In genomic region chr7:28904539-28905143, GRCh38 we compare ENCODE assay signal across 12 cellular contexts. TPM values are rescaled to one million over a fixed set of nuclear protein-coding genes. Genes with fewer than 3 reads are reported as not detected.
A peak's percentile ranks its signal among the peaks of the same experiment; 100 is the strongest.
DNase-seq lines count a peak whose midpoint lies in the region; ATAC-seq and TF ChIP-seq lines count a peak whose summit lies in the region.
"Had no signal": no experiment of that assay in that cellular context is flagged by ENCODE, and none has a peak within 500 bp of the region (broad histone marks: within the 10 kb centered on the region; RNA-seq: fewer than 3 reads in every experiment).

No MANE protein-coding gene starts in this region.

- H3K79me1 ChIP-seq in trophoblast cell (ENCODE audit: low read length): no peaks in the 10 kb centered on the region

- H4K8ac ChIP-seq in trophoblast cell (ENCODE audit: low read depth, low read length): no peak overlapping the region

- no peaks in the 10 kb centered on the region for H3K9me3 ChIP-seq in trophoblast cell (ENCODE audit: insufficient read depth, low read depth, low read length)

- no CpG with 5 or more reads among the region's 12 CpGs for WGBS in trophoblast cell (ENCODE audit: extremely low coverage, insufficient coverage, insufficient read length)

- ATAC-seq in GM18870 (IDR thresholded peaks at IDR 0.05; ENCODE audit: unreplicated experiment): no peak

- no peak overlapping the region for H4K91ac ChIP-seq in trophoblast cell (ENCODE audit: low read depth, low read length)

- no peak overlapping the region for H3K4me3 ChIP-seq in trophoblast cell (ENCODE audit: low read depth, low read length)

- no peak overlapping the region for H2BK5ac ChIP-seq in trophoblast cell (ENCODE audit: low read depth, low read length, poor library complexity)

- no peaks in the 10 kb centered on the region for H3K27me3 ChIP-seq in trophoblast cell (ENCODE audit: insufficient read depth, low read length)

- no peak overlapping the region for H3K14ac ChIP-seq in trophoblast cell (ENCODE audit: low read length)

- no peak overlapping the region for H4K12ac ChIP-seq in trophoblast cell (ENCODE audit: low read depth, low read length)

- no peak overlapping the region for H2AFZ ChIP-seq in trophoblast cell (ENCODE audit: insufficient read depth, low read length, poor library complexity)

- no peak overlapping the region for H3K4ac ChIP-seq in trophoblast cell (ENCODE audit: low read depth, low read length)

- H3K4me2 ChIP-seq in trophoblast cell (ENCODE audit: low read length): no peak overlapping the region

- no peak overlapping the region for H3K27ac ChIP-seq in trophoblast cell (ENCODE audit: low read depth, low read length)

- H3K9ac ChIP-seq in trophoblast cell (ENCODE audit: low read length): peak overlapping the region; percentile 69

- no peak overlapping the region for H3K18ac ChIP-seq in trophoblast cell (ENCODE audit: low read length)

- H3K23ac ChIP-seq in trophoblast cell (ENCODE audit: low read length): peak overlapping the region; percentile 89

- no peak overlapping the region for H2AK5ac ChIP-seq in trophoblast cell (ENCODE audit: low read length)

- H2BK12ac ChIP-seq in trophoblast cell (ENCODE audit: low read length): no peak overlapping the region

- no peak overlapping the region for H2BK120ac ChIP-seq in trophoblast cell (ENCODE audit: insufficient read depth, low read length, poor library complexity)

- H3K4me1 ChIP-seq in trophoblast cell (ENCODE audit: control insufficient read depth in 1 of 2, insufficient read depth in 2 of 2, low read length in 2 of 2): peaks cover 0 to 2% of the 10 kb centered on the region in 2 experiments

- DNase-seq in GM03348 (ENCODE audit: low spot score) (peak; percentile 15), fibroblast of gingiva (ENCODE audit: low read depth) (peak; percentile 22), trophoblast cell (no peak), NCI-H187 treated with DMSO at 0.1 percent for 48 hours (lab: John Stamatoyannopoulos, UW) (no peak), NCI-H2029 (lab: John Stamatoyannopoulos, UW) (no peak)
- no peak for DNase-seq in NK-92 treated with Interleukin-12 subunit alpha and Interleukin-12 subunit beta, amount 100 ng/mL, for 24 hours (lab: John Stamatoyannopoulos, UW)
- DNase-seq: activated CD4-positive, alpha-beta T cell treated with anti-CD3 and anti-CD28 coated beads for 1 hour; activated naive CD8-positive, alpha-beta T cell treated with anti-CD3 and anti-CD28 coated beads, Interleukin-2, amount 10 ng/mL, durations not matched to agents 7 days and 5 days; DMS53; head of caudate nucleus had no signal

- no peaks in the 10 kb centered on the region for H3K36me3 ChIP-seq in trophoblast cell (ENCODE audit: control insufficient read depth in 1 of 2, insufficient read depth in 2 of 2, low read length in 2 of 2)

- H3K79me2 ChIP-seq in trophoblast cell (ENCODE audit: control insufficient read depth, insufficient read depth, low read length, poor library complexity): no peaks in the 10 kb centered on the region

TF ChIP-seq in PFSK-1, 5 proteins besides CTCF, POLR2A, EP300 and RAD21:
- TF ChIP-seq, protein P1, sequence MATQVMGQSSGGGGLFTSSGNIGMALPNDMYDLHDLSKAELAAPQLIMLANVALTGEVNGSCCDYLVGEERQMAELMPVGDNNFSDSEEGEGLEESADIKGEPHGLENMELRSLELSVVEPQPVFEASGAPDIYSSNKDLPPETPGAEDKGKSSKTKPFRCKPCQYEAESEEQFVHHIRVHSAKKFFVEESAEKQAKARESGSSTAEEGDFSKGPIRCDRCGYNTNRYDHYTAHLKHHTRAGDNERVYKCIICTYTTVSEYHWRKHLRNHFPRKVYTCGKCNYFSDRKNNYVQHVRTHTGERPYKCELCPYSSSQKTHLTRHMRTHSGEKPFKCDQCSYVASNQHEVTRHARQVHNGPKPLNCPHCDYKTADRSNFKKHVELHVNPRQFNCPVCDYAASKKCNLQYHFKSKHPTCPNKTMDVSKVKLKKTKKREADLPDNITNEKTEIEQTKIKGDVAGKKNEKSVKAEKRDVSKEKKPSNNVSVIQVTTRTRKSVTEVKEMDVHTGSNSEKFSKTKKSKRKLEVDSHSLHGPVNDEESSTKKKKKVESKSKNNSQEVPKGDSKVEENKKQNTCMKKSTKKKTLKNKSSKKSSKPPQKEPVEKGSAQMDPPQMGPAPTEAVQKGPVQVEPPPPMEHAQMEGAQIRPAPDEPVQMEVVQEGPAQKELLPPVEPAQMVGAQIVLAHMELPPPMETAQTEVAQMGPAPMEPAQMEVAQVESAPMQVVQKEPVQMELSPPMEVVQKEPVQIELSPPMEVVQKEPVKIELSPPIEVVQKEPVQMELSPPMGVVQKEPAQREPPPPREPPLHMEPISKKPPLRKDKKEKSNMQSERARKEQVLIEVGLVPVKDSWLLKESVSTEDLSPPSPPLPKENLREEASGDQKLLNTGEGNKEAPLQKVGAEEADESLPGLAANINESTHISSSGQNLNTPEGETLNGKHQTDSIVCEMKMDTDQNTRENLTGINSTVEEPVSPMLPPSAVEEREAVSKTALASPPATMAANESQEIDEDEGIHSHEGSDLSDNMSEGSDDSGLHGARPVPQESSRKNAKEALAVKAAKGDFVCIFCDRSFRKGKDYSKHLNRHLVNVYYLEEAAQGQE (IDR thresholded peaks at IDR 0.05; ENCODE audit: insufficient read depth in 1 of 2, low read depth in 2 of 2, low read length in 2 of 2): no peak
- no peak for TF ChIP-seq POLR2AphosphoS5 (IDR thresholded peaks at IDR 0.05; ENCODE audit: low read depth, low read length)
- 0 out of 2 replicates have a peak, but pooled peaks have one; percentile 37 for TF ChIP-seq SIN3A (IDR thresholded peaks at IDR 0.05; ENCODE audit: borderline replicate concordance, insufficient read depth, low read length)
- 0 out of 2 replicates have a peak, but pooled peaks have one; percentile 25 for TF ChIP-seq TAF1 (IDR thresholded peaks at IDR 0.05; ENCODE audit: borderline replicate concordance, insufficient read depth, low read length)
- TF ChIP-seq FOXP2 (optimal IDR thresholded peaks at IDR 0.05; ENCODE audit: borderline replicate concordance, extremely low read depth, extremely low read length, insufficient read depth): no peak

RNA-seq across cellular contexts. Expression of gene TRIL, which starts 53.5 kb away (rescaled TPM):
- polyA plus RNA-seq in PFSK-1 (2012; ENCODE audit: insufficient read length, low read depth): 4.6 TPM
- 24.9 and 29.2 TPM in 2 replicates for polyA plus RNA-seq in trophoblast cell (2013)

Comparison
In these comparisons a context has a peak if more than half of its experiments do, and no peak if none do; other contexts are left out.
1. DNase-seq: peak in GM03348 (single experiment) and fibroblast of gingiva (single experiment); none in trophoblast cell (0 of 2), NCI-H187 treated with DMSO at 0.1 percent for 48 hours (single experiment), NCI-H2029 (single experiment) and NK-92 treated with Interleukin-12 subunit alpha and Interleukin-12 subunit beta, amount 100 ng/mL, for 24 hours (single experiment).